ENCODE assay signal across 8 cellular contexts in the genomic region with DNA sequence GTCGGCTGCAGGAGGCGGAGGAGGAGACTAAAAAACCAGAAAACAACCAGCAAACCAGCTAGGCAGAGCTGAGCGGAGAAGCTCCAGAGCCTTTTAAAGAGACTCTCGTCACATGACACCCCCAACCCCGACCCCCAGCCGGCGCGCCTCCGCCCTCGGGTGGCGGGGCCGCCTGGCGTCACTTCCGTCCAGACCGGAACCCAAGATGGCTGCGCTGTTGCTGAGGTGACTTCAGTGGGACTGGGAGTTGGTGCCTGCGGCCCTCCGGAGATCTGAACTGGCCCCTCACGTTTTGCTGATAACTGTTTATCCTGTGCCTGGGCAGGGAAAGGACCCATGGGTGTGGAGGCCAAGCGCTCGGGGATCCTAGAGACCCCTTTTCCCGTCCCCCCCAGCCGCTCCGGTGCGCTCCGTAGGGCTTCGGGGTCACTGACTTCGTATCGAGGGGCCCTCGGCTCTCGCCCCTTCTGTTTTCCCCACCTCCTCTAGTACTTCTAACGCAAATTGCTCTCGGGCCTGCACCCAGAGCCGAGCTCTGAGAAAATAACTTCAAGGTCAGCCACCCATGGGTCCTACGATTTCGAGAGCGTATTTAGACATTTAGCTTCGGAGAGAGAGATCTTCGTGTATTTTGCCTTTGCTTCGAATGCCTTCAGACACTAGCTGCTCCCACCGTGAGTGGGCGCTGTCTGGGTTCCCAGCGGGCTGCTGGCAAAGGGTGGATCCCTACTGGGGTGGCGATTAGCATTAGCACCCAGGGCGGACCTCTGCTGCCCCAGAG. TPM values are rescaled to one million over a fixed set of nuclear protein-coding genes. Genes with fewer than 3 reads are reported as not detected.
A peak's percentile ranks its signal among the peaks of the same experiment; 100 is the strongest.
DNase-seq lines count a peak whose midpoint lies in the region; TF ChIP-seq lines count a peak whose summit lies in the region.

A gene with protein sequence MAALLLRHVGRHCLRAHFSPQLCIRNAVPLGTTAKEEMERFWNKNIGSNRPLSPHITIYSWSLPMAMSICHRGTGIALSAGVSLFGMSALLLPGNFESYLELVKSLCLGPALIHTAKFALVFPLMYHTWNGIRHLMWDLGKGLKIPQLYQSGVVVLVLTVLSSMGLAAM (plus strand): TSS at position 181 of the 781 bp plus-strand sequence. CDS start 25 bp downstream, at position 206.

- H3K4me1 Mint-ChIP-seq in neural crest cell: peaks cover 50% of the 10 kb centered on the region

- peak within 1 kb of the TSS; percentile 95 for H3K4me3 Mint-ChIP-seq in neural crest cell

- H3K4me1 ChIP-seq in Loucy (ENCODE audit: insufficient read depth, low read length, poor library complexity, severe bottlenecking) (peaks cover 7% of the 10 kb centered on the region), stomach smooth muscle (ENCODE audit: control insufficient read depth, insufficient read depth, low read length) (peaks cover 13% of the 10 kb centered on the region)

- H3K27ac ChIP-seq in stomach smooth muscle (ENCODE audit: low read length): peak within 1 kb of the TSS; percentile 93

- in situ Hi-C loops in G401 (cut with HindIII; ENCODE audit: low sequenced_read_pairs): no loop called here

- peak within 1 kb of the TSS; percentile 85 for H3K4me2 ChIP-seq in Loucy (ENCODE audit: low read depth, low read length, poor library complexity, severe bottlenecking)

- H3F3A ChIP-seq in Loucy (ENCODE audit: low read depth): no peaks in the 10 kb centered on the region

- H3K9ac ChIP-seq in Loucy (ENCODE audit: low read depth, low read length, poor library complexity, severe bottlenecking) (peak within 1 kb of the TSS; percentile 92), stomach smooth muscle (ENCODE audit: low read length in 2 of 2) (peak within 1 kb of the TSS; percentile 99 to 100)

- no peaks in the 10 kb centered on the region for H3K27me3 Mint-ChIP-seq in neural crest cell (ENCODE audit: low read depth)

- peaks cover 2% of the 10 kb centered on the region for H3K36me3 Mint-ChIP-seq in neural crest cell (ENCODE audit: low read depth)

- no peaks in the 10 kb centered on the region for H3K36me3 ChIP-seq in Loucy (ENCODE audit: insufficient read depth, low read length)
- no peaks in the 10 kb centered on the region for H3K36me3 ChIP-seq in stomach smooth muscle (ENCODE audit: control insufficient read depth in 2 of 2, insufficient read depth in 2 of 2, low read length in 2 of 2)

- no peaks in the 10 kb centered on the region for H3K9me3 Mint-ChIP-seq in neural crest cell

- H3K9me3 ChIP-seq in Loucy (ENCODE audit: insufficient read depth, low read depth, low read length) (no peaks in the 10 kb centered on the region), stomach smooth muscle (ENCODE audit: control insufficient read depth in 2 of 2, low read length in 2 of 2) (no peaks in the 10 kb centered on the region)

- peak; percentile 48 for TF ChIP-seq CTCF in Loucy (conservative IDR thresholded peaks at IDR 0.05; ENCODE audit: low read length)
- TF ChIP-seq CTCF in foreskin fibroblast (IDR thresholded peaks at IDR 0.05; ENCODE audit: low read depth, low read length): peak; percentile 54
- TF ChIP-seq CTCF in neural crest cell (conservative IDR thresholded peaks at IDR 0.05): peak; percentile 58

- H3K27me3 ChIP-seq in Loucy (ENCODE audit: insufficient read depth, low read length, poor library complexity, severe bottlenecking) (no peaks in the 10 kb centered on the region), stomach smooth muscle (ENCODE audit: control insufficient read depth in 1 of 2, insufficient read depth in 2 of 2, low read length in 2 of 2) (no peaks in the 10 kb centered on the region)

- peak within 1 kb of the TSS; percentile 99 for H3K27ac Mint-ChIP-seq in neural crest cell (ENCODE audit: unreplicated experiment)

- DNase-seq in G401 (ENCODE audit: low spot score) (peak; percentile 95), H4 (ENCODE audit: low spot score) (peak; percentile 65), SHP77 treated with DMSO at 0.1 percent for 48 hours (lab: John Stamatoyannopoulos, UW) (peak; percentile 81), activated gamma-delta T cell treated with Interleukin-2 at 50 U/mL for 16 hours (peak; percentile 90), foreskin fibroblast (peak; percentile 86 to 96), neural crest cell (ENCODE audit: low read depth, low spot score) (peak; percentile 83)

- H2AFZ ChIP-seq in Loucy (ENCODE audit: low read length): peak within 1 kb of the TSS; percentile 97

- H3K9me2 ChIP-seq in Loucy (replicated peaks; ENCODE audit: low read depth, low read length): no peaks in the 10 kb centered on the region

- H3K4me3 ChIP-seq in Loucy (ENCODE audit: low read length, poor library complexity, severe bottlenecking) (peak within 1 kb of the TSS; percentile 97), foreskin fibroblast (ENCODE audit: low read depth in 1 of 2, low read length in 2 of 2) (peak within 1 kb of the TSS; percentile 83 to 94), stomach smooth muscle (ENCODE audit: low read length in 2 of 2) (peak within 1 kb of the TSS; percentile 82 to 97)

- H3K79me2 ChIP-seq in Loucy (ENCODE audit: insufficient read depth, low read length): peaks cover 20% of the 10 kb centered on the region

- no peaks in the 10 kb centered on the region for H4K20me1 ChIP-seq in Loucy (ENCODE audit: insufficient read depth, low read length, poor library complexity, severe bottlenecking)

RNA-seq across cellular contexts. Expression of the gene that starts here (rescaled TPM):
- total RNA-seq in G401 (2014; rRNA removed; shearing (Covaris generic)): 342 and 386 TPM in 2 replicates
- total RNA-seq in H4 (2014; rRNA removed; shearing (Covaris generic)): 33.2 and 42.6 TPM in 2 replicates
- 193 and 200 TPM in 2 replicates for total RNA-seq in neural crest cell

Comparison
In these comparisons a context has a peak if more than half of its experiments do, and no peak if none do; other contexts are left out.
1. Peak in every context shown above with its lines: DNase-seq, H3K4me3 ChIP-seq and H3K27ac ChIP-seq.